In the genomic region with DNA sequence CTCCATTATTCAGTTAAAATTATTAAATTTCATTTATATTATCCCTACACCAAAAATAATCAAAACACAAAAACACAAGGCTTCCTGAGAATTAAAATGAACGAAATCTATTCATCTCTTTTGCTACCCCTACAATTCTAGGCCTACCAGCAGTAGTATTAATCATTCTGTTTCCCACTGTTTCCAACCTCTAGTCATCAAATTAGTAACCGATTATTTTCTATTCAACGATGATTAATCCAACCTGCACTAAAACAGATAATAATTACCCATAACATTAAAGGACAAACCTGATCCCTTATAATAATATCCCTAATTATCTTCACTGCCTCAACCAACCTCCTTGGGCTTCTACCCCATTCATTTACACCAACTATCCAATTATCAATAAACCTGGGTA, we compare ENCODE assay signal across 20 cellular contexts.
"Had no signal": no experiment of that assay in that cellular context is flagged by ENCODE, and none has a peak within 500 bp of the region (broad histone marks: within the 10 kb centered on the region; RNA-seq: fewer than 3 reads in every experiment).

No MANE protein-coding gene starts in this region.

- DNase-seq: stimulated activated CD4-positive, alpha-beta T cell treated with anti-CD3 and anti-CD28 coated beads, Interleukin-2, amount 100 ng/mL, for 24 hours; stimulated activated CD4-positive, alpha-beta T cell treated with anti-CD3 and anti-CD28 coated beads, Interleukin-2, amount 100 ng/mL, for 48 hours; stimulated activated CD4-positive, alpha-beta T cell treated with anti-CD3 and anti-CD28 coated beads, Interleukin-4, amount 100 ng/mL, for 1 hour; stimulated activated CD4-positive, alpha-beta T cell treated with anti-CD3 and anti-CD28 coated beads, Interleukin-4, amount 100 ng/mL, for 4 hours; stimulated activated naive B cell treated with anti-CD40 and anti-IgM and Interleukin-4, amounts not matched to agents 10 μg/mL and 1 μg/mL and 100 μg/mL, for 72 hours; stimulated activated naive CD4-positive, alpha-beta T cell; stimulated activated naive CD4-positive, alpha-beta T cell treated with Interleukin-2 at 50 U/mL for 16 hours; stimulated activated naive CD8-positive, alpha-beta T cell treated with anti-CD3 and anti-CD28 coated beads, Interleukin-15, amount 100 ng/mL, for 72 hours; stimulated activated naive CD8-positive, alpha-beta T cell treated with anti-CD3 and anti-CD28 coated beads, Interleukin-15, Interleukin-2, amounts not matched to agents 100 U/mL and 50 U/mL, for 24 hours; stomach; substantia nigra; testis; thyroid gland; tibial artery; transverse colon; trophoblast cell; upper lobe of left lung; upper lobe of right lung; uterus had no signal

- FAIRE-seq: urothelium cell line had no signal
